Comparison of ENCODE assay signal across 16 cellular contexts in genomic region chr6:6801635-6802218, GRCh38.
DNase-seq lines count a peak whose midpoint lies in the region; ATAC-seq and TF ChIP-seq lines count a peak whose summit lies in the region.
"Had no signal": no experiment of that assay in that cellular context is flagged by ENCODE, and none has a peak within 500 bp of the region (broad histone marks: within the 10 kb centered on the region; RNA-seq: fewer than 3 reads in every experiment).

No MANE protein-coding gene starts in this region.

- no peaks in the 10 kb centered on the region for H4K20me1 ChIP-seq in KMS-11 (ENCODE audit: insufficient read depth)

- H3K36me3 Mint-ChIP-seq in CD14-positive monocyte, result peaks cover 0 to 6% of the 10 kb centered on the region in 2 donors

- peaks cover 98% of the 10 kb centered on the region for H3K4me1 Mint-ChIP-seq in CD14-positive monocyte

- 79 to 82% methylated on average over 6 to 7 of the region's 9 CpGs for WGBS in esophagus squamous epithelium, 2 donors
- 89 to 92% (median 91%) methylated on average over 9 of the region's 9 CpGs for WGBS in stomach, 5 donors
- WGBS in gastroesophageal sphincter (ENCODE audit: low coverage in 1 of 2), 2 donors, result 94 to 100% methylated on average over 2 to 4 of the region's 9 CpGs

- no peaks in the 10 kb centered on the region for H3K27me3 ChIP-seq in KMS-11 (ENCODE audit: insufficient read depth, low read depth)
- H3K27me3 ChIP-seq in esophagus squamous epithelium, result no peaks in the 10 kb centered on the region
- H3K27me3 ChIP-seq in stomach, result peaks cover 0 to 5% (median 0%) of the 10 kb centered on the region in 3 donors
- H3K27me3 ChIP-seq in gastroesophageal sphincter, result peaks cover 24% of the 10 kb centered on the region

- DNase-seq in CD14-positive monocyte (ENCODE audit: low spot score) (no peak), esophagus squamous epithelium (lab: John Stamatoyannopoulos, UW) (no peak), stomach (peak; percentile 16), GM13976 (ENCODE audit: low spot score) (no peak)
- DNase-seq: ACHN; AML-193; CD4-positive, alpha-beta T cell; DMS79; NCI-H1417 treated with DMSO at 0.1 percent for 48 hours; NCI-H2029; NCI-H510A; PC-3 had no signal

- TF ChIP-seq CTCF in CD14-positive monocyte (IDR thresholded peaks at IDR 0.05) (no peak), KMS-11 (conservative IDR thresholded peaks at IDR 0.05; ENCODE audit: low read depth, low read length) (no peak), esophagus squamous epithelium (IDR thresholded peaks at IDR 0.05) (no peak), stomach (IDR thresholded peaks at IDR 0.05) (no peak), GM13976 (IDR thresholded peaks at IDR 0.05; ENCODE audit: borderline replicate concordance, control extremely low read depth, extremely low read depth, insufficient read depth, missing control alignments) (no peak), gastroesophageal sphincter (IDR thresholded peaks at IDR 0.05) (no peak)

- ATAC-seq in HG02759 (IDR thresholded peaks at IDR 0.05; ENCODE audit: unreplicated experiment) (no peak), gastroesophageal sphincter (no peak)
- ATAC-seq: PC-3 had no signal

- in situ Hi-C loops in GM13976 (cut with MboI; ENCODE audit: low sequenced_read_pairs, unreplicated experiment), result no loop called here

- no peak overlapping the region for H3K4me3 Mint-ChIP-seq in CD14-positive monocyte
- H3K4me3 Mint-ChIP-seq: CD4-positive, alpha-beta T cell had no signal

- H3K27ac Mint-ChIP-seq in CD14-positive monocyte, result peak overlapping the region in 4 of 7 donors; percentile 90 to 97 (median 94)
- H3K27ac Mint-ChIP-seq: CD4-positive, alpha-beta T cell had no signal

- peaks cover 85% of the 10 kb centered on the region for H3K4me1 ChIP-seq in KMS-11 (ENCODE audit: low read depth, poor library complexity, severe bottlenecking)
- H3K4me1 ChIP-seq in esophagus squamous epithelium, result peaks cover 15 to 97% (median 34%) of the 10 kb centered on the region in 3 donors
- H3K4me1 ChIP-seq in stomach, result peaks cover 0 to 4% (median 0%) of the 10 kb centered on the region in 4 donors
- peaks cover 0 to 1% (median 0%) of the 10 kb centered on the region in 3 donors for H3K4me1 ChIP-seq in gastroesophageal sphincter
- H3K4me1 ChIP-seq: HAP-1 had no signal

- H3K36me3 ChIP-seq in KMS-11 (ENCODE audit: insufficient read depth) (no peaks in the 10 kb centered on the region), esophagus squamous epithelium (no peaks in the 10 kb centered on the region), stomach (no peaks in the 10 kb centered on the region), gastroesophageal sphincter (no peaks in the 10 kb centered on the region)
- H3K36me3 ChIP-seq: HAP-1 had no signal

- no peak overlapping the region for H3K9ac ChIP-seq in KMS-11

- no peak overlapping the region for H2AFZ ChIP-seq in KMS-11 (ENCODE audit: low read depth)

- TF ChIP-seq EP300 in stomach (IDR thresholded peaks at IDR 0.05) (no peak), gastroesophageal sphincter (IDR thresholded peaks at IDR 0.05) (no peak)

- peak overlapping the region; percentile 88 for H3K4me2 ChIP-seq in KMS-11

- intact Hi-C loops in CD14-positive monocyte (cut with micrococcal nuclease), result no loop called here
- intact Hi-C loops in esophagus squamous epithelium (cut with DNase I), result no loop called here
- intact Hi-C loops in stomach (cut with DNase I; ENCODE audit: low total_unique reads), result no loop called here

- no peaks in the 10 kb centered on the region for H3K79me2 ChIP-seq in KMS-11 (ENCODE audit: insufficient read depth, low read depth)

- peak overlapping the region; percentile 96; the same call in 1 of the 2 replicates for H3K27ac ChIP-seq in KMS-11
- peak overlapping the region; percentile 88 to 91 (median 89) for H3K27ac ChIP-seq in esophagus squamous epithelium
- H3K27ac ChIP-seq in stomach, result no peak overlapping the region
- H3K27ac ChIP-seq in gastroesophageal sphincter, result no peak overlapping the region

- peaks cover 0 to 4% (median 1%) of the 10 kb centered on the region in 3 donors for H3K27me3 Mint-ChIP-seq in CD14-positive monocyte (ENCODE audit: low read depth in 3 of 3)

- TF ChIP-seq POLR2A in esophagus squamous epithelium (IDR thresholded peaks at IDR 0.05) (no peak), stomach (IDR thresholded peaks at IDR 0.05) (no peak), gastroesophageal sphincter (IDR thresholded peaks at IDR 0.05) (no peak)

- H3K9me3 ChIP-seq in esophagus squamous epithelium, result no peaks in the 10 kb centered on the region
- H3K9me3 ChIP-seq in stomach, result no peaks in the 10 kb centered on the region
- H3K9me3 ChIP-seq in gastroesophageal sphincter, result no peaks in the 10 kb centered on the region
- H3K9me3 ChIP-seq: HAP-1 had no signal

- peaks cover 0 to 4% (median 0%) of the 10 kb centered on the region in 7 donors for H3K9me3 Mint-ChIP-seq in CD14-positive monocyte
- H3K9me3 Mint-ChIP-seq: CD4-positive, alpha-beta T cell had no signal

- no peak overlapping the region for H3K4me3 ChIP-seq in KMS-11 (IDR thresholded peaks at IDR 0.05; ENCODE audit: insufficient read depth, low read depth, low read length)
- H3K4me3 ChIP-seq in esophagus squamous epithelium, result no peak overlapping the region
- no peak overlapping the region for H3K4me3 ChIP-seq in stomach
- no peak overlapping the region for H3K4me3 ChIP-seq in gastroesophageal sphincter
- H3K4me3 ChIP-seq: HAP-1 had no signal

Comparison
In these comparisons a context has a peak if more than half of its experiments do, and no peak if none do; other contexts are left out.
1. H3K27ac ChIP-seq: peak in KMS-11 (single experiment) and esophagus squamous epithelium (4 of 4); none in stomach (0 of 5) and gastroesophageal sphincter (0 of 4).